9 cellular contexts compared by ENCODE assay signal in genomic region chr17:19398301-19399181, GRCh38. TPM values are rescaled to one million over a fixed set of nuclear protein-coding genes. Genes with fewer than 3 reads are reported as not detected.
DNase-seq lines count a peak whose midpoint lies in the region; ATAC-seq, FAIRE-seq and TF ChIP-seq lines count a peak whose summit lies in the region.
"Had no signal": no experiment of that assay in that cellular context is flagged by ENCODE, and none has a peak within 500 bp of the region (broad histone marks: within the 10 kb centered on the region; RNA-seq: fewer than 3 reads in every experiment).

No MANE protein-coding gene starts in this region.

- no peaks in the 10 kb centered on the region for H3K27me3 ChIP-seq in tibial artery
- H3K27me3 ChIP-seq: neural progenitor cell had no signal

- FAIRE-seq in kidney (lab: Jason Lieb, UNC) = no peak

- TF ChIP-seq CTCF in kidney (IDR thresholded peaks at IDR 0.05; ENCODE audit: borderline replicate concordance, extremely low read depth, insufficient read depth) = no peak
- no peak for TF ChIP-seq CTCF in tibial artery (IDR thresholded peaks at IDR 0.05)

- H3K4me1 ChIP-seq in kidney (ENCODE audit: control insufficient read depth in 1 of 2, insufficient read depth in 1 of 2, low read depth in 1 of 2, low read length in 2 of 2) (peaks cover 0 to 5% of the 10 kb centered on the region in 2 donors), tibial artery (peaks cover 0 to 27% (median 19%) of the 10 kb centered on the region in 4 donors)

- H3K27ac ChIP-seq in kidney (ENCODE audit: low read depth in 2 of 2, low read length in 2 of 2) (peak overlapping the region; percentile 37 to 74), tibial artery (peak overlapping the region; percentile 75 to 76)
- H3K27ac ChIP-seq: neural progenitor cell had no signal

- no peak for ATAC-seq in GM19463 (IDR thresholded peaks at IDR 0.05; ENCODE audit: unreplicated experiment)
- no peak for ATAC-seq in GM18505 (IDR thresholded peaks at IDR 0.05; ENCODE audit: unreplicated experiment)
- no peak for ATAC-seq in HG03457 (IDR thresholded peaks at IDR 0.05; ENCODE audit: unreplicated experiment)

- intact Hi-C loops in kidney (cut with DNase I) = no loop called here
- intact Hi-C loops in tibial artery (cut with DNase I; ENCODE audit: low total_unique reads) = no loop called here

- TF ChIP-seq POLR2A in GM18505 (IDR thresholded peaks at IDR 0.05; ENCODE audit: borderline replicate concordance, extremely low read depth, insufficient read depth, insufficient read length) = no peak

- H3K4me3 ChIP-seq in kidney (ENCODE audit: low read length in 2 of 2) = no peak overlapping the region
- no peak overlapping the region for H3K4me3 ChIP-seq in tibial artery
- H3K4me3 ChIP-seq: neural progenitor cell had no signal

- no peaks in the 10 kb centered on the region for H3K36me3 ChIP-seq in kidney (ENCODE audit: control insufficient read depth in 1 of 2, insufficient read depth in 2 of 2, low read length in 2 of 2)
- no peaks in the 10 kb centered on the region for H3K36me3 ChIP-seq in tibial artery
- H3K36me3 ChIP-seq: neural progenitor cell had no signal

- no peak overlapping the region for H3K9ac ChIP-seq in kidney (ENCODE audit: low read length in 2 of 2)
- H3K9ac ChIP-seq: neural progenitor cell had no signal

- H3K9me3 ChIP-seq in kidney (ENCODE audit: control insufficient read depth in 1 of 2, low read length in 2 of 2) (no peaks in the 10 kb centered on the region), tibial artery (no peaks in the 10 kb centered on the region)

- DNase-seq in NCI-H1417 (lab: John Stamatoyannopoulos, UW) = peak in 2 of 3 experiments; percentile 34 to 76
- no peak for DNase-seq in NCI-H1417 treated with DMSO at 0.1 percent for 48 hours (lab: John Stamatoyannopoulos, UW)
- peak; percentile 67 for DNase-seq in amniotic epithelial cell (ENCODE audit: low read depth)
- peak; percentile 91 for DNase-seq in kidney
- DNase-seq in tibial artery = peak; percentile 77 to 79

RNA-seq across cellular contexts. Expression of gene MFAP4, which starts 11.6 kb away (rescaled TPM):
- total RNA-seq in kidney = 51.1 TPM
- 27.6 TPM for polyA plus RNA-seq in kidney (ENCODE audit: insufficient read depth, low read depth, low replicate concordance)

RNA-seq across cellular contexts. Expression of gene RNF112, which starts 12.5 kb away (rescaled TPM):
- 7.3 TPM for total RNA-seq in kidney
- polyA plus RNA-seq in kidney (ENCODE audit: insufficient read depth, low read depth, low replicate concordance) = 0.99 TPM

RNA-seq across cellular contexts. Expression of gene MAPK7, which starts 20.2 kb away (rescaled TPM):
- total RNA-seq in kidney = 36.7 TPM
- polyA plus RNA-seq in kidney (ENCODE audit: insufficient read depth, low read depth, low replicate concordance) = 7.1 TPM

RNA-seq across cellular contexts. Expression of gene B9D1, which starts 36.0 kb away (rescaled TPM):
- 32.1 TPM for total RNA-seq in kidney
- polyA plus RNA-seq in kidney (ENCODE audit: insufficient read depth, low read depth, low replicate concordance) = 67.5 TPM
